9 cellular contexts compared by ENCODE assay signal in genomic region chr5:115450741-115451140, GRCh38.
DNase-seq lines count a peak whose midpoint lies in the region; ATAC-seq and TF ChIP-seq lines count a peak whose summit lies in the region.
"Had no signal": no experiment of that assay in that cellular context is flagged by ENCODE, and none has a peak within 500 bp of the region (broad histone marks: within the 10 kb centered on the region; RNA-seq: fewer than 3 reads in every experiment).

No MANE protein-coding gene starts in this region.

- peak overlapping the region; percentile 83 for H3K27ac ChIP-seq in OCI-LY3 (ENCODE audit: low read length)
- H3K27ac ChIP-seq in tibial nerve: peak overlapping the region in 2 of 4 donors; percentile 5 to 77

- peak overlapping the region; percentile 48 for H3K4me3 ChIP-seq in OCI-LY3 (ENCODE audit: low read length)
- H3K4me3 ChIP-seq in tibial nerve: no peak overlapping the region

- peak in 1 of 2 donors; percentile 36 for TF ChIP-seq EP300 in tibial nerve (IDR thresholded peaks at IDR 0.05)

- DNase-seq in left cardiac atrium (no peak), cardiac septum (ENCODE audit: low spot score) (no peak), left ventricle myocardium superior (no peak), head of caudate nucleus (no peak), globus pallidus (ENCODE audit: low spot score) (no peak), tibial nerve (ENCODE audit: low spot score in 2 of 2) (no peak), NOMO-1 treated with DMSO at 0.1 percent for 48 hours (lab: John Stamatoyannopoulos, UW; ENCODE audit: unreplicated experiment) (no peak)
- DNase-seq: stimulated activated CD4-positive, alpha-beta T cell treated with anti-CD3 and anti-CD28 coated beads, Interleukin-4, amount 100 ng/mL, for 24 hours had no signal

- no peaks in the 10 kb centered on the region for H4K20me1 ChIP-seq in OCI-LY3 (ENCODE audit: insufficient read depth, low read length)

- peak overlapping the region; percentile 77 for H3K4me2 ChIP-seq in OCI-LY3 (ENCODE audit: low read length)

- peak overlapping the region; percentile 60 for H3K9ac ChIP-seq in OCI-LY3 (ENCODE audit: low read length)

- H3K4me1 ChIP-seq in OCI-LY3 (ENCODE audit: low read length) (peaks cover 52% of the 10 kb centered on the region), tibial nerve (peaks cover 0 to 38% (median 12%) of the 10 kb centered on the region in 4 donors)

- ATAC-seq in left cardiac atrium (peak; percentile 60), left ventricle myocardium superior (peak; percentile 45)

- H3K9me3 ChIP-seq in OCI-LY3 (ENCODE audit: insufficient read depth, low read length) (no peaks in the 10 kb centered on the region), tibial nerve (no peaks in the 10 kb centered on the region)

- no peak overlapping the region; the same call in 1 of the 2 replicates for H2AFZ ChIP-seq in OCI-LY3 (ENCODE audit: low read depth, low read length)

- H3K27me3 ChIP-seq in OCI-LY3 (ENCODE audit: low read depth, low read length) (no peaks in the 10 kb centered on the region), tibial nerve (no peaks in the 10 kb centered on the region)

- intact Hi-C loops in left cardiac atrium (cut with DNase I): no loop called here
- intact Hi-C loops in cardiac septum (cut with DNase I): no loop called here
- intact Hi-C loops in left ventricle myocardium superior (cut with micrococcal nuclease): no loop called here
- intact Hi-C loops in head of caudate nucleus (cut with DNase I): no loop called here

- TF ChIP-seq POLR2A in tibial nerve (IDR thresholded peaks at IDR 0.05): no peak

- TF ChIP-seq CTCF in OCI-LY3 (IDR thresholded peaks at IDR 0.05; ENCODE audit: low read depth, low read length): no peak
- TF ChIP-seq CTCF in tibial nerve (IDR thresholded peaks at IDR 0.05): no peak

- H3K36me3 ChIP-seq in OCI-LY3 (replicated peaks; ENCODE audit: low read depth, low read length): no peaks in the 10 kb centered on the region
- no peaks in the 10 kb centered on the region for H3K36me3 ChIP-seq in tibial nerve

- no peaks in the 10 kb centered on the region for H3K79me2 ChIP-seq in OCI-LY3 (ENCODE audit: low read length)

- 14 to 28% methylated on average over 1 of the region's 1 CpG for WGBS in tibial nerve, 2 donors
